7 cellular contexts compared by ENCODE assay signal in genomic region chr10:104328916-104329710, GRCh38. TPM values are rescaled to one million over a fixed set of nuclear protein-coding genes. Genes with fewer than 3 reads are reported as not detected.
A peak's percentile ranks its signal among the peaks of the same experiment; 100 is the strongest.
DNase-seq lines count a peak whose midpoint lies in the region; ATAC-seq and TF ChIP-seq lines count a peak whose summit lies in the region.

No MANE protein-coding gene starts in this region.

- peaks cover 52% of the 10 kb centered on the region for H3K4me1 ChIP-seq in adipocyte (ENCODE audit: control insufficient read depth, insufficient read depth, low read length)
- H3K4me1 ChIP-seq in hepatocyte (ENCODE audit: insufficient read depth): peaks cover 54% of the 10 kb centered on the region
- peaks cover 74 to 81% of the 10 kb centered on the region in 2 donors for H3K4me1 ChIP-seq in gastrocnemius medialis

- intact Hi-C loops in gastrocnemius medialis (cut with DNase I; ENCODE audit: low total_unique reads): loop anchor here (1.0 kb wide), 1 partner anchor 19 kb away; no protein-coding TSS in a partner anchor

- peaks cover 65% of the 10 kb centered on the region for H3K79me2 ChIP-seq in hepatocyte

- H3K4me3 ChIP-seq in adipocyte (ENCODE audit: low read length): peak overlapping the region; percentile 64
- no peak overlapping the region for H3K4me3 ChIP-seq in hepatocyte
- peak overlapping the region in 3 of 4 donors; percentile 12 to 26 (median 19) for H3K4me3 ChIP-seq in gastrocnemius medialis

- peak; percentile 67 for DNase-seq in T follicular helper cell (ENCODE audit: low read depth)
- peak; percentile 82 for DNase-seq in adipocyte (ENCODE audit: low read depth)
- peak; percentile 75 for DNase-seq in hepatocyte (ENCODE audit: low spot score)
- peak; percentile 42 to 81 for DNase-seq in gastrocnemius medialis
- DNase-seq in NCI-H1105 treated with DMSO at 0.1 percent for 48 hours (lab: John Stamatoyannopoulos, UW): no peak

- no peaks in the 10 kb centered on the region for H4K20me1 ChIP-seq in hepatocyte (ENCODE audit: insufficient read depth, poor library complexity, severe bottlenecking)

- peak overlapping the region; percentile 83 for H3K9ac ChIP-seq in adipocyte (ENCODE audit: low read length)

- H3K27ac ChIP-seq in hepatocyte (peak overlapping the region; percentile 97), gastrocnemius medialis (peak overlapping the region; percentile 82 to 97 (median 92))

- WGBS in hepatocyte (ENCODE audit: low lambda C conversion rate, missing lambda C conversion rate): 27% methylated on average over 14 of the region's 15 CpGs

- no peaks in the 10 kb centered on the region for H3K9me2 ChIP-seq in hepatocyte (replicated peaks; ENCODE audit: insufficient read depth)

- H3K36me3 ChIP-seq in adipocyte (ENCODE audit: control insufficient read depth, insufficient read depth, low read length, severe bottlenecking) (no peaks in the 10 kb centered on the region), hepatocyte (replicated peaks; ENCODE audit: insufficient read depth, low read depth) (no peaks in the 10 kb centered on the region), gastrocnemius medialis (no peaks in the 10 kb centered on the region)

- TF ChIP-seq CTCF in hepatocyte (IDR thresholded peaks at IDR 0.05; ENCODE audit: poor library complexity) (no peak), gastrocnemius medialis (IDR thresholded peaks at IDR 0.05 in 4 of 5, conservative IDR thresholded peaks at IDR 0.05 in 1 of 5) (no peak)

- ATAC-seq in GM19395 (IDR thresholded peaks at IDR 0.05; ENCODE audit: unreplicated experiment) (peak; percentile 60), HG03460 (IDR thresholded peaks at IDR 0.05; ENCODE audit: unreplicated experiment) (peak; percentile 48), gastrocnemius medialis (peak; percentile 73 to 78)

- peak; percentile 27 to 42 for TF ChIP-seq POLR2A in gastrocnemius medialis (IDR thresholded peaks at IDR 0.05)

- in situ Hi-C loops in gastrocnemius medialis (cut with MboI; ENCODE audit: low sequenced_read_pairs in 4 of 4): no loop called here

- no peaks in the 10 kb centered on the region for H3K27me3 ChIP-seq in adipocyte (replicated peaks; ENCODE audit: control insufficient read depth, insufficient read depth, low read length)
- H3K27me3 ChIP-seq in hepatocyte: no peaks in the 10 kb centered on the region
- no peaks in the 10 kb centered on the region for H3K27me3 ChIP-seq in gastrocnemius medialis

- no peaks in the 10 kb centered on the region for H3K9me3 ChIP-seq in adipocyte (ENCODE audit: control insufficient read depth, low read length)
- no peaks in the 10 kb centered on the region for H3K9me3 ChIP-seq in hepatocyte (ENCODE audit: low read depth)
- no peaks in the 10 kb centered on the region for H3K9me3 ChIP-seq in gastrocnemius medialis

- peak overlapping the region; percentile 74 for H3K4me2 ChIP-seq in hepatocyte

- H2AFZ ChIP-seq in hepatocyte: no peak overlapping the region

RNA-seq across cellular contexts. Expression of gene ITPRIP, which starts 9.2 kb away (rescaled TPM):
- total RNA-seq in hepatocyte (4.9 and 5.9 TPM in 2 replicates), gastrocnemius medialis (10 to 100 TPM in 1 of 4 donors, 1 to 10 TPM in 3; 5.0 to 19.9 (median 7.9) TPM)
- polyA plus RNA-seq in hepatocyte: 7.9 and 9.0 TPM in 2 replicates

RNA-seq across cellular contexts. Expression of gene CFAP58, which starts 24.5 kb away (rescaled TPM):
- total RNA-seq in hepatocyte (0.17 and 0.20 TPM in 2 replicates), gastrocnemius medialis (under 1 TPM in 3 of 4 donors, not detected in 1; 0.13 to 0.36 (median 0.27) TPM)
- not detected in 2 replicates for polyA plus RNA-seq in hepatocyte
